In the genomic region with DNA sequence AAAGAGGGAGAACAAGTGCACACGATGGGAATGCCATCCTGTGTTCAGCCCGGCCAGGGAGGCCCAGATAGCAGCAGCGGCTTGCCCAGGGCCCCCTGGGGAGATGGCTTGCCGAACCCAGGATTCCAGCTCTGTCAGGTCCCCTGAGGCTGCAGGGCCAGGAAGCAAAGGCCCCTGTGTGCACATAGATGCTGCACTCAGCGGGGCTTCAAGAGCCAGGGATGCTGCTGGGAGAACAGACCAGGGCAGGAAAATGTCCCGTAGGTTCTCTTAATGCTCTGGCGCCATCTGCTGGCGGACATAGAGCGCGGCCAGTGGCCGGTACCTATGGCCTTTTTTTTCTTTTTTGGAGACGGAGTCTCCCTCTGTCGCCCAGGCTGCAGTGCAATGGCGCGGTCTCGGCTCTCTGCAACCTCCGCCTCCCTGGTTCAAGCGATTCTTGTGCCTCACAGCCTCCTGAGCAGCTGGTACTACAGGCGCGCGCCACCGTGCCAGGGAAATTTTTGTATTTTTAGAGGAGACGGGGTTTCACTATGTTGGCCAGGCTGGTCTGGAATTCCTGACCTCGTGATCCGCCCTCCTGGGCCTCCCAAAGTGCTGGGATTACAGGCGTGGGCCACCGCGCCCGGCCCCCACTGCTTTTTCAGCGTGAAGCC, we compare ENCODE assay signal across 8 cellular contexts. TPM values are rescaled to one million over a fixed set of nuclear protein-coding genes. Genes with fewer than 3 reads are reported as not detected.
DNase-seq lines count a peak whose midpoint lies in the region; ATAC-seq and TF ChIP-seq lines count a peak whose summit lies in the region.

No MANE protein-coding gene starts in this region.

- no peaks in the 10 kb centered on the region for H4K20me1 ChIP-seq in MM.1S (ENCODE audit: insufficient read depth, low read length)

- H3K4me1 Mint-ChIP-seq in T-cell: no peaks in the 10 kb centered on the region

- no peak overlapping the region for H3K4me3 Mint-ChIP-seq in T-cell

- H3K9me3 Mint-ChIP-seq in T-cell: no peaks in the 10 kb centered on the region

- intact Hi-C loops in left cardiac atrium (cut with DNase I): loop anchor here (2.0 to 10.0 kb wide), 3 partner anchors 85 to 938 kb away; no protein-coding TSS in a partner anchor

- POLR2A ChIA-PET in T-cell (lab: Charles Lee): no interaction called here

- DNase-seq in HAP-1 (ENCODE audit: low spot score in 2 of 2) (peak; percentile 86 to 89), MM.1S (peak; percentile 64), T-cell (peak; percentile 15 to 72 (median 60)), adipocyte (ENCODE audit: low read depth) (peak; percentile 90), left cardiac atrium (peak; percentile 82), renal cortical epithelial cell (ENCODE audit: low read depth) (peak; percentile 45)

- no peak overlapping the region for H3K4me3 ChIP-seq in HAP-1
- no peak overlapping the region for H3K4me3 ChIP-seq in MM.1S (ENCODE audit: low read length)
- H3K4me3 ChIP-seq in adipocyte (ENCODE audit: low read length): no peak overlapping the region

- no peaks in the 10 kb centered on the region for H3F3A ChIP-seq in MM.1S (ENCODE audit: insufficient read depth, low read length)

- H3K9me3 ChIP-seq in HAP-1 (no peaks in the 10 kb centered on the region), MM.1S (replicated peaks; ENCODE audit: insufficient read depth, low read length) (no peaks in the 10 kb centered on the region), adipocyte (ENCODE audit: control insufficient read depth, low read length) (no peaks in the 10 kb centered on the region)

- TF ChIP-seq CTCF in GM12872 (IDR thresholded peaks at IDR 0.05; ENCODE audit: insufficient read depth, low read depth, low read length) (peak; percentile 90), MM.1S (IDR thresholded peaks at IDR 0.05; ENCODE audit: low read length) (peak; percentile 80)

- CTCF ChIA-PET in T-cell (lab: Charles Lee): interaction anchor here (0.5 to 2.8 kb wide), 8 partner anchors 10 to 90 kb away, joined by 3 to 19 read pairs (median 4); no protein-coding TSS in a partner anchor

- no peak overlapping the region for H2AFZ ChIP-seq in MM.1S (ENCODE audit: low read length)

- H3K9ac ChIP-seq in MM.1S (ENCODE audit: low read length) (no peak overlapping the region), adipocyte (ENCODE audit: low read length) (no peak overlapping the region)

- H3K27ac ChIP-seq in MM.1S (ENCODE audit: low read length): no peak overlapping the region

- H3K27me3 Mint-ChIP-seq in T-cell: no peaks in the 10 kb centered on the region

- peaks cover 18% of the 10 kb centered on the region for H3K36me3 Mint-ChIP-seq in T-cell

- H3K4me1 ChIP-seq in HAP-1 (peaks cover 12% of the 10 kb centered on the region), MM.1S (ENCODE audit: low read length) (no peaks in the 10 kb centered on the region), adipocyte (ENCODE audit: control insufficient read depth, insufficient read depth, low read length) (no peaks in the 10 kb centered on the region)

- H3K27ac Mint-ChIP-seq in T-cell: no peak overlapping the region

- no peak overlapping the region for H3K4me2 ChIP-seq in MM.1S (ENCODE audit: low read depth, low read length)

- peaks cover 20% of the 10 kb centered on the region for H3K36me3 ChIP-seq in HAP-1 (replicated peaks)
- H3K36me3 ChIP-seq in MM.1S (replicated peaks; ENCODE audit: insufficient read depth, low read length): no peaks in the 10 kb centered on the region; the same call in 1 of the 2 replicates
- H3K36me3 ChIP-seq in adipocyte (ENCODE audit: control insufficient read depth, insufficient read depth, low read length, severe bottlenecking): peaks cover 39% of the 10 kb centered on the region

- H3K79me2 ChIP-seq in MM.1S (ENCODE audit: low read length): no peaks in the 10 kb centered on the region

- ATAC-seq in T-cell (replicated peaks in 1 of 4) (peak; percentile 76 to 80 (median 79)), left cardiac atrium (peak; percentile 87 to 89), HG03457 (IDR thresholded peaks at IDR 0.05; ENCODE audit: unreplicated experiment) (no peak)

- H3K27me3 ChIP-seq in HAP-1 (ENCODE audit: low read depth): no peaks in the 10 kb centered on the region
- H3K27me3 ChIP-seq in MM.1S (replicated peaks; ENCODE audit: insufficient read depth, low read length): no peaks in the 10 kb centered on the region
- no peaks in the 10 kb centered on the region for H3K27me3 ChIP-seq in adipocyte (replicated peaks; ENCODE audit: control insufficient read depth, insufficient read depth, low read length)

- H3K9me2 ChIP-seq in MM.1S (replicated peaks; ENCODE audit: insufficient read depth, low read length): no peaks in the 10 kb centered on the region

- in situ Hi-C loops in HAP-1 (cut with MboI; ENCODE audit: low sequenced_read_pairs): no loop called here

RNA-seq across cellular contexts. Expression of gene MED28, which starts 22.4 kb away (rescaled TPM):
- total RNA-seq in T-cell: 10 to 100 TPM; 50.6 to 75.5 (median 66.2) TPM
- total RNA-seq in left cardiac atrium: 10 to 100 TPM; 25.8 to 28.9 TPM
- 8.9 and 11.7 TPM in 2 replicates for total RNA-seq in renal cortical epithelial cell

RNA-seq across cellular contexts. Expression of gene LAP3, which starts 59.8 kb away (rescaled TPM):
- 10 to 100 TPM; 23.5 to 58.4 (median 25.1) TPM for total RNA-seq in T-cell
- 10 to 100 TPM; 60.6 to 76.8 TPM for total RNA-seq in left cardiac atrium
- 100 and 163 TPM in 2 replicates for total RNA-seq in renal cortical epithelial cell
